35 cellular contexts compared by ENCODE assay signal in the genomic region with DNA sequence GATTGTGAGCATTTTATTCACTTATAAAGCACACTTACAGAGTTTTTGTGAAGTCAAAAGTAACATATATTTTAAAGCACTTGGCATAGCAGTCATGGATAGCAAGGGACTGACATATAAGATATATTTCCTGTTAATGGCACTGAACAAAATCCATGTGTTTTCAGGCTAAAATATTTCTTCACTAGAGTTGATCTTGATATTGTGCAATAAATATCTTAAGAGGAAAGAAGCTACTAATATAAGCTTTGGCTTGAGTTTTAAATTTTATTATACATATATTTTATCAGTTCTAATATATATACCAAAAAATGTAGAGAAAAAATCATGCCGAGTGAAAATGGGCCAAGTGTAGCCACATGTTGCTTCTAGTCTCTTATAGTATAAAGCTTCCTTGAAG.
DNase-seq lines count a peak whose midpoint lies in the region; ATAC-seq, FAIRE-seq and TF ChIP-seq lines count a peak whose summit lies in the region.
"Had no signal": no experiment of that assay in that cellular context is flagged by ENCODE, and none has a peak within 500 bp of the region (broad histone marks: within the 10 kb centered on the region; RNA-seq: fewer than 3 reads in every experiment).

No MANE protein-coding gene starts in this region.

- no peaks in the 10 kb centered on the region for H3K79me1 ChIP-seq in IMR-90 (ENCODE audit: low read depth in 1 of 2, low read length in 2 of 2)

- H3K4me3 ChIP-seq in HepG2 (replicated peaks in 1 of 3; ENCODE audit: insufficient read depth in 1 of 3, low read depth in 2 of 3, low read length in 3 of 3) (no peak overlapping the region), right lobe of liver (no peak overlapping the region), IMR-90 (ENCODE audit: insufficient read depth, low read depth, low read length) (no peak overlapping the region), small intestine (ENCODE audit: low read depth in 1 of 2, low read length in 2 of 2) (no peak overlapping the region)
- H3K4me3 ChIP-seq: A549; BLaER1; BLaER1 treated with 17β-estradiol and CSF1 and Interleukin-3, amounts not matched to agents 10 nM and 100 nM had no signal

- TF ChIP-seq POLR2A in HepG2 (IDR thresholded peaks at IDR 0.05; ENCODE audit: insufficient read depth in 1 of 2, low read depth in 2 of 2, low read length in 2 of 2) (no peak), right lobe of liver (IDR thresholded peaks at IDR 0.05) (no peak), IMR-90 (IDR thresholded peaks at IDR 0.05; ENCODE audit: low read depth, low read length) (no peak)

- H2AK9ac ChIP-seq in IMR-90 (replicated peaks; ENCODE audit: low read depth, low read length, poor library complexity), result no peak overlapping the region

- H3K18ac ChIP-seq in IMR-90 (ENCODE audit: low read depth, low read length), result no peak overlapping the region

- 0% methylated on average over 1 of the region's 1 CpG for WGBS in HepG2 (ENCODE audit: low lambda C conversion rate)
- 79% methylated on average over 1 of the region's 1 CpG for WGBS in right lobe of liver (ENCODE audit: insufficient coverage, low coverage, low lambda C conversion rate, missing lambda C conversion rate)
- no CpG with 5 or more reads among the region's 1 CpG for WGBS in IMR-90 (ENCODE audit: extremely low coverage in 2 of 2, insufficient read length in 1 of 2), 2 experiments
- 86 to 96% (median 95%) methylated on average over 1 of the region's 1 CpG for WGBS in small intestine, 3 donors

- H3K23ac ChIP-seq in IMR-90 (ENCODE audit: low read depth, low read length), result no peak overlapping the region

- H3K56ac ChIP-seq in IMR-90 (ENCODE audit: extremely low read depth, insufficient read depth, low read length), result no peak overlapping the region

- H2BK120ac ChIP-seq in IMR-90 (ENCODE audit: low read depth, low read length), result no peak overlapping the region

- H2AFZ ChIP-seq in HepG2 (ENCODE audit: low read length), result no peak overlapping the region
- no peak overlapping the region for H2AFZ ChIP-seq in IMR-90 (replicated peaks; ENCODE audit: low read length, poor library complexity)

- FAIRE-seq in HepG2 (lab: Jason Lieb, UNC) (no peak), colon (lab: Jason Lieb, UNC) (peak; percentile 28), small intestine (lab: Jason Lieb, UNC) (peak; percentile 39)
- FAIRE-seq: A204.1, A549, D721Med had no signal

- POLR2A ChIA-PET in HepG2 (lab: Yijun Ruan, JAX) (no interaction called here), IMR-90 (lab: Charles Lee; ENCODE audit: unreplicated experiment) (no interaction called here)

- TF ChIP-seq CTCF in HepG2 (CRISPR knock-in tag; IDR thresholded peaks at IDR 0.05), result no peak
- no peak for TF ChIP-seq CTCF in right lobe of liver (IDR thresholded peaks at IDR 0.05)
- no peak for TF ChIP-seq CTCF in IMR-90 (conservative IDR thresholded peaks at IDR 0.05; ENCODE audit: low read depth, low read length)

- DNase-seq in HepG2 (ENCODE audit: low spot score) (no peak), right lobe of liver (no peak), IMR-90 (no peak), small intestine (no peak), left cardiac atrium (no peak)
- DNase-seq in activated CD4-positive, alpha-beta T cell treated with anti-CD3 and anti-CD28 coated beads for 4 hours, result no peak
- DNase-seq: 8988T; ACHN; AML-193; BE2C; C1 segment of cervical spinal cord; Caco-2; Calu3; CD4-positive, alpha-beta memory T cell; CD4-positive, alpha-beta T cell; CD4-positive, CD25-positive, alpha-beta regulatory T cell; CD8-positive, alpha-beta memory T cell; CD8-positive, alpha-beta T cell; COR-L47; DMS 273 treated with DMSO at 0.1 percent for 48 hours; DMS153; DMS53; DMS79; DMS79 treated with DMSO at 0.1 percent for 48 hours; DND-41; EL had no signal

- no TSS peak for BruUV-seq in HepG2 (replicated peaks; lab: Mats Ljungman, UMichigan)
- no TSS peak for BruUV-seq in IMR-90 (replicated peaks; lab: Mats Ljungman, UMichigan)

- H3K14ac ChIP-seq in IMR-90 (replicated peaks; ENCODE audit: low read depth, low read length), result no peak overlapping the region

- no peak overlapping the region for H4K91ac ChIP-seq in IMR-90 (ENCODE audit: insufficient read depth, low read depth, low read length)

- H4K5ac ChIP-seq in IMR-90 (ENCODE audit: low read depth, low read length), result no peak overlapping the region

- H2BK5ac ChIP-seq in IMR-90 (ENCODE audit: low read depth, low read length, poor library complexity, severe bottlenecking), result no peak overlapping the region

- intact Hi-C loops in HepG2 (cut with micrococcal nuclease; ENCODE audit: unreplicated experiment) (no loop called here), right lobe of liver (cut with DNase I) (no loop called here), IMR-90 (cut with micrococcal nuclease) (no loop called here), left cardiac atrium (cut with DNase I) (no loop called here)

- CTCF ChIA-PET in HepG2 (lab: Yijun Ruan, JAX; ENCODE audit: low intra/inter-chr PET ratio, low total read pairs) (no interaction called here), IMR-90 (lab: Yijun Ruan, JAX) (no interaction called here)

- H4K20me1 ChIP-seq in HepG2 (ENCODE audit: insufficient read depth, low read length) (no peaks in the 10 kb centered on the region), IMR-90 (ENCODE audit: insufficient read depth, low read length) (no peaks in the 10 kb centered on the region)
- H4K20me1 ChIP-seq: BLaER1; BLaER1 treated with 17β-estradiol and CSF1 and Interleukin-3, amounts not matched to agents 10 nM and 100 nM had no signal

- no peak for ATAC-seq in HepG2
- no peak for ATAC-seq in right lobe of liver
- no peak for ATAC-seq in IMR-90 (ENCODE audit: low read depth)
- ATAC-seq in left cardiac atrium, result no peak
- ATAC-seq in HG03342 (IDR thresholded peaks at IDR 0.05; ENCODE audit: unreplicated experiment), result no peak
- ATAC-seq: A549; CD8-positive, alpha-beta T cell had no signal

- H3K9ac ChIP-seq in HepG2 (ENCODE audit: insufficient read depth, low read depth, low read length) (no peak overlapping the region), IMR-90 (ENCODE audit: low read depth, low read length) (no peak overlapping the region)
- H3K9ac ChIP-seq: BLaER1; BLaER1 treated with 17β-estradiol and CSF1 and Interleukin-3, amounts not matched to agents 10 nM and 100 nM had no signal

- H3K27ac ChIP-seq in HepG2 (ENCODE audit: extremely low read length, insufficient read depth, low read length), result no peak overlapping the region
- H3K27ac ChIP-seq in right lobe of liver, result no peak overlapping the region
- H3K27ac ChIP-seq in IMR-90 (ENCODE audit: insufficient read depth, low read length), result no peak overlapping the region
- no peak overlapping the region for H3K27ac ChIP-seq in small intestine (ENCODE audit: low read depth in 1 of 2, low read length in 1 of 2)
- H3K27ac ChIP-seq: 22Rv1; A549; BLaER1; BLaER1 treated with 17β-estradiol and CSF1 and Interleukin-3, amounts not matched to agents 10 nM and 100 nM; C4-2B had no signal

- H3K9me3 ChIP-seq in HepG2 (ENCODE audit: low read length) (no peaks in the 10 kb centered on the region), right lobe of liver (no peaks in the 10 kb centered on the region), IMR-90 (ENCODE audit: control insufficient read depth, insufficient read depth, low read length) (no peaks in the 10 kb centered on the region), small intestine (ENCODE audit: control insufficient read depth, low read depth) (no peaks in the 10 kb centered on the region)
- H3K9me3 ChIP-seq: A549; BE2C; BLaER1; BLaER1 treated with 17β-estradiol and CSF1 and Interleukin-3, amounts not matched to agents 10 nM and 100 nM; Caco-2 had no signal

- no peak overlapping the region for H3K4ac ChIP-seq in IMR-90 (ENCODE audit: low read depth, low read length)

- in situ Hi-C loops in HepG2 (cut with HindIII; ENCODE audit: extremely low pct_ligation_motif_present, low pct_unique_long_range_greater_than_20kb) (no loop called here), IMR-90 (cut with MboI; ENCODE audit: low sequenced_read_pairs) (no loop called here)

- H3K9me1 ChIP-seq in IMR-90 (ENCODE audit: insufficient read depth, low read length), result no peaks in the 10 kb centered on the region

- H4K8ac ChIP-seq in IMR-90 (ENCODE audit: low read depth in 2 of 2, low read length in 2 of 2), result no peak overlapping the region

- dilution Hi-C loops in IMR-90 (cut with HindIII; ENCODE audit: low sequenced_read_pairs, unreplicated experiment), result no loop called here

- no peak overlapping the region for H2BK15ac ChIP-seq in IMR-90 (ENCODE audit: low read depth, low read length)

- TF ChIP-seq EP300 in HepG2 (IDR thresholded peaks at IDR 0.05; ENCODE audit: low read depth in 2 of 2, low read length in 2 of 2) (no peak), HepG2 (CRISPR knock-in tag; IDR thresholded peaks at IDR 0.05; ENCODE audit: borderline replicate concordance) (no peak)

- no peak overlapping the region for H2AK5ac ChIP-seq in IMR-90 (ENCODE audit: low read depth, low read length)

- TF ChIP-seq RAD21 in HepG2 (CRISPR knock-in tag; IDR thresholded peaks at IDR 0.05) (no peak), IMR-90 (IDR thresholded peaks at IDR 0.05; ENCODE audit: low read length) (no peak)

- H3K79me2 ChIP-seq in HepG2 (ENCODE audit: insufficient read depth, low read length), result no peaks in the 10 kb centered on the region

- H2BK20ac ChIP-seq in IMR-90 (ENCODE audit: low read depth, low read length), result no peak overlapping the region

- H3K4me1 ChIP-seq in HepG2 (ENCODE audit: insufficient read depth, low read length) (no peaks in the 10 kb centered on the region), right lobe of liver (no peaks in the 10 kb centered on the region), IMR-90 (ENCODE audit: control insufficient read depth, insufficient read depth, low read length) (no peaks in the 10 kb centered on the region), small intestine (ENCODE audit: control insufficient read depth in 2 of 2, insufficient read depth in 1 of 2, low read depth in 1 of 2, low read length in 1 of 2) (no peaks in the 10 kb centered on the region)
- H3K4me1 ChIP-seq: A549; BE2C; BLaER1; BLaER1 treated with 17β-estradiol and CSF1 and Interleukin-3, amounts not matched to agents 10 nM and 100 nM; Caco-2 had no signal

- no peaks in the 10 kb centered on the region; a peak in 1 of 5 replicates for H3K27me3 ChIP-seq in HepG2 (ENCODE audit: control insufficient read depth in 1 of 2, insufficient read depth in 2 of 2, low read length in 2 of 2)
- H3K27me3 ChIP-seq in right lobe of liver, result peaks cover 0 to 4% of the 10 kb centered on the region in 2 donors
- no peaks in the 10 kb centered on the region for H3K27me3 ChIP-seq in IMR-90 (ENCODE audit: control insufficient read depth, insufficient read depth, low read length)
- no peaks in the 10 kb centered on the region for H3K27me3 ChIP-seq in small intestine (ENCODE audit: control insufficient read depth in 2 of 2, insufficient read depth in 2 of 2, low read length in 2 of 2)
- H3K27me3 ChIP-seq: BE2C; BLaER1; BLaER1 treated with 17β-estradiol and CSF1 and Interleukin-3, amounts not matched to agents 10 nM and 100 nM had no signal

- no peak overlapping the region for H3K4me2 ChIP-seq in HepG2 (ENCODE audit: low read depth, low read length)
- no peak overlapping the region for H3K4me2 ChIP-seq in IMR-90 (ENCODE audit: low read depth, low read length)
- H3K4me2 ChIP-seq: A549, BLaER1 had no signal

- H3K36me3 ChIP-seq in HepG2 (replicated peaks in 1 of 2; ENCODE audit: control insufficient read depth in 1 of 2, insufficient read depth in 2 of 2, low read length in 2 of 2) (no peaks in the 10 kb centered on the region), right lobe of liver (no peaks in the 10 kb centered on the region), IMR-90 (ENCODE audit: control insufficient read depth, insufficient read depth, low read length) (no peaks in the 10 kb centered on the region), small intestine (ENCODE audit: control insufficient read depth in 2 of 2, insufficient read depth in 2 of 2, low read length in 2 of 2) (no peaks in the 10 kb centered on the region)
- H3K36me3 ChIP-seq: BE2C; BLaER1; BLaER1 treated with 17β-estradiol and CSF1 and Interleukin-3, amounts not matched to agents 10 nM and 100 nM had no signal
